Comparison of ENCODE assay signal across 33 cellular contexts in the genomic region with DNA sequence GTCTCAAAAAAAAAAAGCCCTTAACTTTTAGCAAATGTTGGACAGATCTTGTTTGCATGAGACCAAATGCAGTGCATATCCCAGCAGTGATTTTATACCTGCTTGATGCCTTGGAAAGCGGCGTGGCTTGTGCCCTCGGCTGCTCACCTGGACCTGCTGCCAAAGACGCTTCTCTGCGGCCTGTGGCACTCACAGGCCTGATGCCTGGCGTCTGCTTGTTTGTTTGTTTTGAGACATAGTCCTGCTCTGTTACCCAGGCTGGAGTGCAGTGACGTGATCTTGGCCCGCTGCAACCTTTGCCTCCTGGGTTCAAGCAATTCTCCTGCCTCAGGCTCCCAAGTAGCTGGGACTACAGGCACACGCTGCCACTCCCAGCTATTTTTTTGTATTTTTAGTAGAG.
"Had no signal": no experiment of that assay in that cellular context is flagged by ENCODE, and none has a peak within 500 bp of the region (broad histone marks: within the 10 kb centered on the region; RNA-seq: fewer than 3 reads in every experiment).

No MANE protein-coding gene starts in this region.

- H3K27ac Mint-ChIP-seq: activated B cell treated with CpG ODN at 0.5 μM for 24 hours; activated CD4-positive, alpha-beta memory T cell treated with anti-CD3 and anti-CD28 coated beads for 36 hours; activated CD8-positive, alpha-beta memory T cell treated with anti-CD3 and anti-CD28 coated beads, Interleukin-2, amount 10 ng/mL, durations not matched to agents 7 days and 5 days; activated CD8-positive, alpha-beta T cell treated with anti-CD3 and anti-CD28 coated beads, Interleukin-2, amount 10 ng/mL, durations not matched to agents 7 days and 5 days; activated naive CD4-positive, alpha-beta T cell treated with anti-CD3 and anti-CD28 coated beads for 36 hours; activated naive CD4-positive, alpha-beta T cell treated with anti-CD3 and anti-CD28 coated beads, Interleukin-2, amount 50 U/mL, for 24 hours; activated naive CD8-positive, alpha-beta T cell treated with anti-CD3 and anti-CD28 coated beads for 36 hours; activated naive CD8-positive, alpha-beta T cell treated with anti-CD3 and anti-CD28 coated beads, Interleukin-2, amount 50 U/mL, for 24 hours; activated T-helper 1 cell treated with anti-CD3 and anti-CD28 coated beads, Interleukin-12 subunit alpha, Interleukin-12 subunit beta, Interleukin-2, Interleukin-4 antibody, amounts not matched to agents 30 ng/mL and 10 ng/mL and 1 ng/mL, durations not matched to agents 14 hours and 24 hours and 36 hours; activated T-helper 2 cell treated with anti-CD3 and anti-CD28 coated beads, Interferon-gamma antibody, Interleukin-2, Interleukin-4, amounts not matched to agents 10 μg/mL and 5 μg/mL and 100 μg/mL, durations not matched to agents 14 hours and 24 hours and 36 hours; T-helper 17 cell; T-helper 2 cell treated with Interferon-gamma antibody and Interleukin-4, amounts not matched to agents 5 μg/mL and 100 μg/mL, for 36 hours had no signal

- H3K4me3 Mint-ChIP-seq: activated B cell treated with CpG ODN at 0.5 μM for 24 hours; activated CD4-positive, alpha-beta memory T cell treated with anti-CD3 and anti-CD28 coated beads for 36 hours; activated CD8-positive, alpha-beta memory T cell treated with anti-CD3 and anti-CD28 coated beads, Interleukin-2, amount 10 ng/mL, durations not matched to agents 7 days and 5 days; activated CD8-positive, alpha-beta T cell treated with anti-CD3 and anti-CD28 coated beads, Interleukin-2, amount 10 ng/mL, durations not matched to agents 7 days and 5 days; activated naive CD4-positive, alpha-beta T cell treated with anti-CD3 and anti-CD28 coated beads for 36 hours; activated naive CD4-positive, alpha-beta T cell treated with anti-CD3 and anti-CD28 coated beads, Interleukin-2, amount 50 U/mL, for 24 hours; activated naive CD8-positive, alpha-beta T cell treated with anti-CD3 and anti-CD28 coated beads for 36 hours; activated naive CD8-positive, alpha-beta T cell treated with anti-CD3 and anti-CD28 coated beads, Interleukin-2, amount 50 U/mL, for 24 hours; activated T-helper 1 cell treated with anti-CD3 and anti-CD28 coated beads, Interleukin-12 subunit alpha, Interleukin-12 subunit beta, Interleukin-2, Interleukin-4 antibody, amounts not matched to agents 30 ng/mL and 10 ng/mL and 1 ng/mL, durations not matched to agents 14 hours and 24 hours and 36 hours; T-helper 2 cell treated with Interferon-gamma antibody and Interleukin-4, amounts not matched to agents 5 μg/mL and 100 μg/mL, for 36 hours had no signal

- H3K4me3 ChIP-seq: adrenal gland, body of pancreas, esophagus squamous epithelium, gastroesophageal sphincter had no signal

- DNase-seq: activated B cell treated with CpG ODN at 0.5 μM for 24 hours; activated CD4-positive, alpha-beta memory T cell treated with anti-CD3 and anti-CD28 coated beads for 36 hours; activated CD4-positive, alpha-beta T cell treated with anti-CD3 and anti-CD28 coated beads for 48 hours; activated CD8-positive, alpha-beta memory T cell treated with anti-CD3 and anti-CD28 coated beads, Interleukin-2, amount 10 ng/mL, durations not matched to agents 7 days and 5 days; activated CD8-positive, alpha-beta memory T cell treated with anti-CD3 and anti-CD28 coated beads, Interleukin-2, amount 50 U/mL, for 4 hours; activated CD8-positive, alpha-beta T cell treated with anti-CD3 and anti-CD28 coated beads, Interleukin-2, amount 10 ng/mL, durations not matched to agents 7 days and 5 days; activated effector memory CD4-positive, alpha-beta T cell treated with anti-CD3 and anti-CD28 coated beads, Interleukin-2, amount 50 U/mL, for 16 hours; activated naive CD4-positive, alpha-beta T cell treated with anti-CD3 and anti-CD28 coated beads for 36 hours; activated naive CD8-positive, alpha-beta T cell treated with anti-CD3 and anti-CD28 coated beads for 36 hours; activated naive CD8-positive, alpha-beta T cell treated with anti-CD3 and anti-CD28 coated beads, Interleukin-2, amount 50 U/mL, for 24 hours; activated T-cell treated with anti-CD3 and anti-CD28 coated beads, Interleukin-2, amount 50 U/mL, for 1 hour; activated T-cell treated with anti-CD3 and anti-CD28 coated beads, Interleukin-2, amount 50 U/mL, for 48 hours; adrenal gland; amygdala; body of pancreas; caudate nucleus; cortex of kidney; dermis blood vessel endothelial cell; effector CD4-positive, alpha-beta T cell; esophagus squamous epithelium; foreskin melanocyte; head of caudate nucleus; T-helper 1 cell; T-helper 17 cell; T1000; WERI-Rb-1 had no signal

- ATAC-seq: activated CD4-positive, CD25-positive, alpha-beta regulatory T cell treated with anti-CD3 and anti-CD28 coated beads, Interleukin-2, amount 50 U/mL, for 24 hours; activated CD8-positive, alpha-beta memory T cell treated with anti-CD3 and anti-CD28 coated beads, Interleukin-2, amount 10 ng/mL, durations not matched to agents 7 days and 5 days; activated CD8-positive, alpha-beta T cell treated with anti-CD3 and anti-CD28 coated beads, Interleukin-2, amount 10 ng/mL, durations not matched to agents 7 days and 5 days; activated naive CD8-positive, alpha-beta T cell treated with anti-CD3 and anti-CD28 coated beads, Interleukin-2, amount 50 U/mL, for 24 hours; body of pancreas; gastroesophageal sphincter; T-helper 17 cell had no signal

- H3K27ac ChIP-seq: adrenal gland, body of pancreas, epithelial cell of prostate, esophagus squamous epithelium, gastroesophageal sphincter, WERI-Rb-1 had no signal

- H3K27me3 ChIP-seq: adrenal gland, body of pancreas, esophagus squamous epithelium, gastroesophageal sphincter had no signal

- H3K27me3 Mint-ChIP-seq: activated B cell treated with CpG ODN at 0.5 μM for 24 hours; activated CD4-positive, alpha-beta memory T cell treated with anti-CD3 and anti-CD28 coated beads for 36 hours; activated CD8-positive, alpha-beta memory T cell treated with anti-CD3 and anti-CD28 coated beads, Interleukin-2, amount 10 ng/mL, durations not matched to agents 7 days and 5 days; activated naive CD4-positive, alpha-beta T cell treated with anti-CD3 and anti-CD28 coated beads, Interleukin-2, amount 50 U/mL, for 24 hours; activated naive CD8-positive, alpha-beta T cell treated with anti-CD3 and anti-CD28 coated beads for 36 hours; activated naive CD8-positive, alpha-beta T cell treated with anti-CD3 and anti-CD28 coated beads, Interleukin-2, amount 50 U/mL, for 24 hours; T-helper 17 cell had no signal

- H3K9me3 Mint-ChIP-seq: activated B cell treated with CpG ODN at 0.5 μM for 24 hours; activated CD4-positive, alpha-beta memory T cell treated with anti-CD3 and anti-CD28 coated beads for 36 hours; activated naive CD4-positive, alpha-beta T cell treated with anti-CD3 and anti-CD28 coated beads for 36 hours; activated naive CD4-positive, alpha-beta T cell treated with anti-CD3 and anti-CD28 coated beads, Interleukin-2, amount 50 U/mL, for 24 hours; activated naive CD8-positive, alpha-beta T cell treated with anti-CD3 and anti-CD28 coated beads for 36 hours; activated naive CD8-positive, alpha-beta T cell treated with anti-CD3 and anti-CD28 coated beads, Interleukin-2, amount 50 U/mL, for 24 hours; activated T-helper 1 cell treated with anti-CD3 and anti-CD28 coated beads, Interleukin-12 subunit alpha, Interleukin-12 subunit beta, Interleukin-2, Interleukin-4 antibody, amounts not matched to agents 30 ng/mL and 10 ng/mL and 1 ng/mL, durations not matched to agents 14 hours and 24 hours and 36 hours; activated T-helper 2 cell treated with anti-CD3 and anti-CD28 coated beads, Interferon-gamma antibody, Interleukin-2, Interleukin-4, amounts not matched to agents 10 μg/mL and 5 μg/mL and 100 μg/mL, durations not matched to agents 14 hours and 24 hours and 36 hours; T-helper 2 cell treated with Interferon-gamma antibody and Interleukin-4, amounts not matched to agents 5 μg/mL and 100 μg/mL, for 36 hours had no signal

- H3K9me3 ChIP-seq: adrenal gland, body of pancreas, esophagus squamous epithelium, gastroesophageal sphincter had no signal
